15 cellular contexts compared by ENCODE assay signal in genomic region chr1:200048244-200048643, GRCh38. TPM values are rescaled to one million over a fixed set of nuclear protein-coding genes. Genes with fewer than 3 reads are reported as not detected.
"Had no signal": no experiment of that assay in that cellular context is flagged by ENCODE, and none has a peak within 500 bp of the region (broad histone marks: within the 10 kb centered on the region; RNA-seq: fewer than 3 reads in every experiment).

No MANE protein-coding gene starts in this region.

- H3K4me3 ChIP-seq: cardiac muscle cell, heart left ventricle, left lung, thyroid gland had no signal

- DNase-seq: activated CD4-positive, alpha-beta T cell treated with anti-CD3 and anti-CD28 coated beads for 48 hours; activated CD8-positive, alpha-beta T cell treated with anti-CD3 and anti-CD28 coated beads, Interleukin-2, amount 10 ng/mL, durations not matched to agents 7 days and 5 days; activated naive CD4-positive, alpha-beta T cell treated with anti-CD3 and anti-CD28 coated beads for 36 hours; foreskin melanocyte; heart left ventricle; left lung; T-helper 1 cell; thyroid gland; WERI-Rb-1 had no signal

- H3K27ac ChIP-seq: cardiac muscle cell, heart left ventricle, left lung, thyroid gland, WERI-Rb-1 had no signal

- H3K9me3 Mint-ChIP-seq: activated naive CD4-positive, alpha-beta T cell treated with anti-CD3 and anti-CD28 coated beads for 36 hours; activated T-helper 1 cell treated with anti-CD3 and anti-CD28 coated beads, Interleukin-12 subunit alpha, Interleukin-12 subunit beta, Interleukin-2, Interleukin-4 antibody, amounts not matched to agents 30 ng/mL and 10 ng/mL and 1 ng/mL, durations not matched to agents 14 hours and 24 hours and 36 hours; memory B cell; nephron; stimulated activated effector memory CD8-positive, alpha-beta T cell treated with anti-CD3 and anti-CD28 coated beads, Interleukin-12 subunit alpha, Interleukin-12 subunit beta, amount 100 ng/mL, for 72 hours had no signal

- H3K4me1 Mint-ChIP-seq: memory B cell had no signal

- H3K36me3 Mint-ChIP-seq: memory B cell; stimulated activated effector memory CD8-positive, alpha-beta T cell treated with anti-CD3 and anti-CD28 coated beads, Interleukin-12 subunit alpha, Interleukin-12 subunit beta, amount 100 ng/mL, for 72 hours had no signal

- H3K27ac Mint-ChIP-seq: activated CD8-positive, alpha-beta T cell treated with anti-CD3 and anti-CD28 coated beads, Interleukin-2, amount 10 ng/mL, durations not matched to agents 7 days and 5 days; activated naive CD4-positive, alpha-beta T cell treated with anti-CD3 and anti-CD28 coated beads for 36 hours; activated T-helper 1 cell treated with anti-CD3 and anti-CD28 coated beads, Interleukin-12 subunit alpha, Interleukin-12 subunit beta, Interleukin-2, Interleukin-4 antibody, amounts not matched to agents 30 ng/mL and 10 ng/mL and 1 ng/mL, durations not matched to agents 14 hours and 24 hours and 36 hours; memory B cell; stimulated activated effector memory CD8-positive, alpha-beta T cell treated with anti-CD3 and anti-CD28 coated beads, Interleukin-12 subunit alpha, Interleukin-12 subunit beta, amount 100 ng/mL, for 72 hours had no signal

- H3K9me3 ChIP-seq: heart left ventricle, left lung, thyroid gland had no signal

- ATAC-seq: activated CD8-positive, alpha-beta T cell treated with anti-CD3 and anti-CD28 coated beads, Interleukin-2, amount 10 ng/mL, durations not matched to agents 7 days and 5 days; heart left ventricle; left lung; stimulated activated effector memory CD8-positive, alpha-beta T cell treated with anti-CD3 and anti-CD28 coated beads, Interleukin-12 subunit alpha, Interleukin-12 subunit beta, amount 100 ng/mL, for 72 hours had no signal

- H3K4me3 Mint-ChIP-seq: activated CD8-positive, alpha-beta T cell treated with anti-CD3 and anti-CD28 coated beads, Interleukin-2, amount 10 ng/mL, durations not matched to agents 7 days and 5 days; activated naive CD4-positive, alpha-beta T cell treated with anti-CD3 and anti-CD28 coated beads for 36 hours; activated T-helper 1 cell treated with anti-CD3 and anti-CD28 coated beads, Interleukin-12 subunit alpha, Interleukin-12 subunit beta, Interleukin-2, Interleukin-4 antibody, amounts not matched to agents 30 ng/mL and 10 ng/mL and 1 ng/mL, durations not matched to agents 14 hours and 24 hours and 36 hours; memory B cell; nephron; stimulated activated effector memory CD8-positive, alpha-beta T cell treated with anti-CD3 and anti-CD28 coated beads, Interleukin-12 subunit alpha, Interleukin-12 subunit beta, amount 100 ng/mL, for 72 hours had no signal

- H3K36me3 ChIP-seq: cardiac muscle cell, heart left ventricle, left lung, thyroid gland, WERI-Rb-1 had no signal

- H3K4me1 ChIP-seq: left lung, thyroid gland had no signal

RNA-seq across cellular contexts. Expression of gene NR5A2, which starts 20.7 kb away (rescaled TPM):
- total RNA-seq: activated CD8-positive, alpha-beta T cell treated with anti-CD3 and anti-CD28 coated beads, Interleukin-2, amount 10 ng/mL, durations not matched to agents 7 days and 5 days; activated naive CD4-positive, alpha-beta T cell treated with anti-CD3 and anti-CD28 coated beads for 36 hours; osteocyte had no signal
- polyA plus RNA-seq: cardiac muscle cell had no signal
